1 cellular context compared by ENCODE assay signal in the genomic region with DNA sequence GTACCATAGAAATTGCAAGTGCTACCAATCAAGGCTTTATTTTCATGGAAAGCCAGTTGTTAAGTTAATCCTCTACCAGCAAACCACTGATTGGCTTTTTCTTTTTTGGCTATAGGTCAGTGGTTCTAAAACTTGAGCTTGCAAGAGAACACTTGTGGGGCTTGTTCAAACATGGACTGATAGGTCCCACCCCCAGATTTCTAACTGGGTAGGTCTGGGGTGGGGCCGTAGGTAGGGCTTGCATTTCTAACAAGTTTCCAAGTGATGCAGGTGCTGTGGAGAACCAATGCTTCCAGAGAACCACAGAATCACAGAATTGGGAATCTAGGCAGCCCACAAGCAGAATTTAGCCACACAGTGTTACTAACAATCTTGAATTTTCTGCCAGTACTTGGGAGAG. TPM values are rescaled to one million over a fixed set of nuclear protein-coding genes. Genes with fewer than 3 reads are reported as not detected.
"Had no signal": no experiment of that assay in that cellular context is flagged by ENCODE, and none has a peak within 500 bp of the region (broad histone marks: within the 10 kb centered on the region; RNA-seq: fewer than 3 reads in every experiment).

No MANE protein-coding gene starts in this region.

RNA-seq across cellular contexts. Expression of gene RHCE, which starts 36.8 kb away (rescaled TPM):
- total RNA-seq: HepG2 had no signal
